In genomic region chr2:207873794-207874193, GRCh38 we compare ENCODE assay signal across 1 cellular context.
TF ChIP-seq lines count a peak whose summit lies in the region.

No MANE protein-coding gene starts in this region.

TF ChIP-seq in GM12878, 131 proteins besides CTCF, POLR2A, EP300 and RAD21 (continued from another document):
- peak; percentile 73 for TF ChIP-seq RELB (IDR thresholded peaks at IDR 0.05; ENCODE audit: low read depth)
- no peak; the same call in 1 of the 2 replicates for TF ChIP-seq BMI1 (IDR thresholded peaks at IDR 0.05; ENCODE audit: borderline replicate concordance)
- TF ChIP-seq NR2C2 (IDR thresholded peaks at IDR 0.05; ENCODE audit: borderline replicate concordance, control insufficient read depth, insufficient read length, low read depth), result no peak
